18 cellular contexts compared by ENCODE assay signal in the genomic region with DNA sequence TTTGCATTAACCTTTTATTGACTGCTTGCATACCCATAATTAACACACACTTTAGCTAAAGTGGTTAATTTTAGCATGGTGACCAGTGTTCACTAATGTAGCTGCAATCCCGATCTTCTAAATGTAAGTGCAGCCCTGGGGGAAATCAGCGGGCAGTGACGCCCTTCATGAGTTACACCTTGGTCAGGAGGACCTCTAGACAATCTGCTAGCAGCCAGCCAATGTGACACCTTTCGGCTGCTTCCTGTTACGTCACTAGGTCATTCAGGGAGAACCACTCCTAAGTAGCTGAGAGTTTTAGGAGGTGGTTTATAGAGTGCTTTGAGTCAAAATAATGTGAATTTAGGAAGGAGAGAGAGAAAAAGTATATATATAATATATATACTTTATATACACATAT.
"Had no signal": no experiment of that assay in that cellular context is flagged by ENCODE, and none has a peak within 500 bp of the region (broad histone marks: within the 10 kb centered on the region; RNA-seq: fewer than 3 reads in every experiment).

No MANE protein-coding gene starts in this region.

- DNase-seq: activated CD4-positive, alpha-beta memory T cell treated with anti-CD3 and anti-CD28 coated beads for 36 hours; activated CD4-positive, alpha-beta T cell treated with anti-CD3 and anti-CD28 coated beads for 36 hours; activated CD8-positive, alpha-beta memory T cell treated with anti-CD3 and anti-CD28 coated beads, Interleukin-2, amount 10 ng/mL, durations not matched to agents 7 days and 5 days; activated naive CD4-positive, alpha-beta T cell treated with anti-CD3 and anti-CD28 coated beads for 36 hours; activated naive CD8-positive, alpha-beta T cell treated with anti-CD3 and anti-CD28 coated beads, Interleukin-2, amount 50 U/mL, for 24 hours; activated T-cell treated with anti-CD3 and anti-CD28 coated beads, Interleukin-2, amount 50 U/mL, for 1 hour; aorta; effector CD8-positive, alpha-beta T cell; foreskin fibroblast; left ventricle myocardium inferior; mucosa of descending colon; naive thymus-derived CD4-positive, alpha-beta T cell; retina; stimulated activated CD4-positive, alpha-beta T cell treated with anti-CD3 and anti-CD28 coated beads, Interleukin-2, amount 100 ng/mL, for 48 hours; stimulated activated naive B cell treated with anti-CD40 and anti-IgM and Interleukin-4, amounts not matched to agents 10 μg/mL and 1 μg/mL and 100 μg/mL, for 72 hours; tibial artery; WERI-Rb-1 had no signal

- H3K9me3 Mint-ChIP-seq: activated CD4-positive, alpha-beta memory T cell treated with anti-CD3 and anti-CD28 coated beads for 36 hours; activated naive CD4-positive, alpha-beta T cell treated with anti-CD3 and anti-CD28 coated beads for 36 hours; activated naive CD8-positive, alpha-beta T cell treated with anti-CD3 and anti-CD28 coated beads, Interleukin-2, amount 50 U/mL, for 24 hours; activated T-helper 2 cell treated with anti-CD3 and anti-CD28 coated beads, Interferon-gamma antibody, Interleukin-2, Interleukin-4, amounts not matched to agents 10 μg/mL and 5 μg/mL and 100 μg/mL, durations not matched to agents 14 hours and 24 hours and 36 hours; naive thymus-derived CD4-positive, alpha-beta T cell; stimulated activated naive B cell treated with anti-CD40 and anti-IgM and Interleukin-4, amounts not matched to agents 10 μg/mL and 1 μg/mL and 100 μg/mL, for 72 hours had no signal

- H3K27me3 Mint-ChIP-seq: activated CD4-positive, alpha-beta memory T cell treated with anti-CD3 and anti-CD28 coated beads for 36 hours; activated CD4-positive, alpha-beta T cell treated with anti-CD3 and anti-CD28 coated beads for 36 hours; activated CD8-positive, alpha-beta memory T cell treated with anti-CD3 and anti-CD28 coated beads, Interleukin-2, amount 10 ng/mL, durations not matched to agents 7 days and 5 days; activated naive CD8-positive, alpha-beta T cell treated with anti-CD3 and anti-CD28 coated beads, Interleukin-2, amount 50 U/mL, for 24 hours; naive thymus-derived CD4-positive, alpha-beta T cell; stimulated activated naive B cell treated with anti-CD40 and anti-IgM and Interleukin-4, amounts not matched to agents 10 μg/mL and 1 μg/mL and 100 μg/mL, for 72 hours had no signal

- H3K36me3 Mint-ChIP-seq: activated CD4-positive, alpha-beta memory T cell treated with anti-CD3 and anti-CD28 coated beads for 36 hours; activated CD8-positive, alpha-beta memory T cell treated with anti-CD3 and anti-CD28 coated beads, Interleukin-2, amount 10 ng/mL, durations not matched to agents 7 days and 5 days had no signal

- H3K4me3 Mint-ChIP-seq: activated CD4-positive, alpha-beta memory T cell treated with anti-CD3 and anti-CD28 coated beads for 36 hours; activated CD4-positive, alpha-beta T cell treated with anti-CD3 and anti-CD28 coated beads for 36 hours; activated CD8-positive, alpha-beta memory T cell treated with anti-CD3 and anti-CD28 coated beads, Interleukin-2, amount 10 ng/mL, durations not matched to agents 7 days and 5 days; activated naive CD4-positive, alpha-beta T cell treated with anti-CD3 and anti-CD28 coated beads for 36 hours; activated naive CD8-positive, alpha-beta T cell treated with anti-CD3 and anti-CD28 coated beads, Interleukin-2, amount 50 U/mL, for 24 hours; stimulated activated naive B cell treated with anti-CD40 and anti-IgM and Interleukin-4, amounts not matched to agents 10 μg/mL and 1 μg/mL and 100 μg/mL, for 72 hours had no signal

- H3K27ac Mint-ChIP-seq: activated CD4-positive, alpha-beta memory T cell treated with anti-CD3 and anti-CD28 coated beads for 36 hours; activated CD4-positive, alpha-beta T cell treated with anti-CD3 and anti-CD28 coated beads for 36 hours; activated CD8-positive, alpha-beta memory T cell treated with anti-CD3 and anti-CD28 coated beads, Interleukin-2, amount 10 ng/mL, durations not matched to agents 7 days and 5 days; activated naive CD4-positive, alpha-beta T cell treated with anti-CD3 and anti-CD28 coated beads for 36 hours; activated naive CD8-positive, alpha-beta T cell treated with anti-CD3 and anti-CD28 coated beads, Interleukin-2, amount 50 U/mL, for 24 hours; activated T-helper 2 cell treated with anti-CD3 and anti-CD28 coated beads, Interferon-gamma antibody, Interleukin-2, Interleukin-4, amounts not matched to agents 10 μg/mL and 5 μg/mL and 100 μg/mL, durations not matched to agents 14 hours and 24 hours and 36 hours; naive thymus-derived CD4-positive, alpha-beta T cell; stimulated activated naive B cell treated with anti-CD40 and anti-IgM and Interleukin-4, amounts not matched to agents 10 μg/mL and 1 μg/mL and 100 μg/mL, for 72 hours had no signal

- ATAC-seq: activated CD4-positive, alpha-beta T cell treated with anti-CD3 and anti-CD28 coated beads for 36 hours; activated CD8-positive, alpha-beta memory T cell treated with anti-CD3 and anti-CD28 coated beads, Interleukin-2, amount 10 ng/mL, durations not matched to agents 7 days and 5 days; activated naive CD8-positive, alpha-beta T cell treated with anti-CD3 and anti-CD28 coated beads, Interleukin-2, amount 50 U/mL, for 24 hours; mucosa of descending colon; naive thymus-derived CD4-positive, alpha-beta T cell; stimulated activated naive B cell treated with anti-CD40 and anti-IgM and Interleukin-4, amounts not matched to agents 10 μg/mL and 1 μg/mL and 100 μg/mL, for 72 hours had no signal

- H3K4me1 Mint-ChIP-seq: activated CD4-positive, alpha-beta T cell treated with anti-CD3 and anti-CD28 coated beads for 36 hours; activated CD8-positive, alpha-beta memory T cell treated with anti-CD3 and anti-CD28 coated beads, Interleukin-2, amount 10 ng/mL, durations not matched to agents 7 days and 5 days; activated naive CD8-positive, alpha-beta T cell treated with anti-CD3 and anti-CD28 coated beads, Interleukin-2, amount 50 U/mL, for 24 hours; naive thymus-derived CD4-positive, alpha-beta T cell; stimulated activated naive B cell treated with anti-CD40 and anti-IgM and Interleukin-4, amounts not matched to agents 10 μg/mL and 1 μg/mL and 100 μg/mL, for 72 hours had no signal
